Comparison of ENCODE assay signal across 11 cellular contexts in genomic region chr5:1387059-1387755, GRCh38. TPM values are rescaled to one million over a fixed set of nuclear protein-coding genes. Genes with fewer than 3 reads are reported as not detected.
DNase-seq lines count a peak whose midpoint lies in the region; FAIRE-seq and TF ChIP-seq lines count a peak whose summit lies in the region.
"Had no signal": no experiment of that assay in that cellular context is flagged by ENCODE, and none has a peak within 500 bp of the region (broad histone marks: within the 10 kb centered on the region; RNA-seq: fewer than 3 reads in every experiment).

No MANE protein-coding gene starts in this region.

- no peaks in the 10 kb centered on the region for H3K36me3 ChIP-seq in neural progenitor cell

- TF ChIP-seq CTCF in neural progenitor cell (IDR thresholded peaks at IDR 0.05), result no peak

- no peaks in the 10 kb centered on the region for H3K79me2 ChIP-seq in neural progenitor cell (ENCODE audit: low read depth)

- peak overlapping the region; percentile 95 for H3K27ac Mint-ChIP-seq in activated naive CD8-positive, alpha-beta T cell
- H3K27ac Mint-ChIP-seq in neural progenitor cell, result no peak overlapping the region

- no peaks in the 10 kb centered on the region for H3F3A ChIP-seq in neural progenitor cell (ENCODE audit: low read depth)

- H3K9me3 ChIP-seq in neural progenitor cell (ENCODE audit: low read depth), result no peaks in the 10 kb centered on the region

- H3K4me1 ChIP-seq in neural progenitor cell, result peaks cover 4% of the 10 kb centered on the region

- H3K4me3 Mint-ChIP-seq in activated naive CD8-positive, alpha-beta T cell, result peak overlapping the region; percentile 97
- H3K4me3 Mint-ChIP-seq in neural progenitor cell, result peak overlapping the region; percentile 88

- H3K27ac ChIP-seq in neural progenitor cell, result no peak overlapping the region

- H3K27me3 Mint-ChIP-seq in activated naive CD8-positive, alpha-beta T cell, result peaks cover 2% of the 10 kb centered on the region
- peaks cover 46% of the 10 kb centered on the region for H3K27me3 Mint-ChIP-seq in neural progenitor cell (ENCODE audit: insufficient read depth, low read depth)

- H4K20me1 ChIP-seq in neural progenitor cell (ENCODE audit: low read depth), result no peaks in the 10 kb centered on the region

- FAIRE-seq in frontal cortex (lab: Jason Lieb, UNC), result no peak
- FAIRE-seq: A204.1 had no signal

- H3K4me3 ChIP-seq in neural progenitor cell, result no peak overlapping the region

- no peak overlapping the region for H3K9ac ChIP-seq in neural progenitor cell

- peak; percentile 27 for DNase-seq in NCI-H345 (lab: John Stamatoyannopoulos, UW)
- DNase-seq in NCI-H345 treated with DMSO at 0.1 percent for 48 hours (lab: John Stamatoyannopoulos, UW; ENCODE audit: unreplicated experiment), result no peak
- peak; percentile 82 for DNase-seq in NCI-H1694 treated with DMSO at 0.1 percent for 48 hours (lab: John Stamatoyannopoulos, UW)
- no peak for DNase-seq in neural progenitor cell (ENCODE audit: low spot score)
- DNase-seq in AG08395 (ENCODE audit: low spot score), result no peak
- no peak for DNase-seq in frontal cortex (ENCODE audit: low spot score in 2 of 2)
- no peak for DNase-seq in NCI-H526 treated with DMSO at 0.1 percent for 48 hours (lab: John Stamatoyannopoulos, UW)

- H3K27me3 ChIP-seq in neural progenitor cell, result peaks cover 96% of the 10 kb centered on the region

- no peaks in the 10 kb centered on the region for H3K36me3 Mint-ChIP-seq in activated naive CD8-positive, alpha-beta T cell
- no peaks in the 10 kb centered on the region for H3K36me3 Mint-ChIP-seq in neural progenitor cell

- no peak overlapping the region for H2AFZ ChIP-seq in neural progenitor cell (replicated peaks)

- no peak overlapping the region for H3K4me2 ChIP-seq in neural progenitor cell

- no peaks in the 10 kb centered on the region for H3K9me3 Mint-ChIP-seq in activated naive CD8-positive, alpha-beta T cell (ENCODE audit: low read depth)
- H3K9me3 Mint-ChIP-seq in neural progenitor cell, result peaks cover 3% of the 10 kb centered on the region

- H3K4me1 Mint-ChIP-seq in activated naive CD8-positive, alpha-beta T cell (ENCODE audit: low read depth), result peaks cover 20% of the 10 kb centered on the region
- H3K4me1 Mint-ChIP-seq in neural progenitor cell, result peaks cover 10% of the 10 kb centered on the region

RNA-seq across cellular contexts. Expression of gene CLPTM1L, which starts 42.3 kb away (rescaled TPM):
- total RNA-seq in neural progenitor cell (ENCODE audit: low replicate concordance), result 74.8 and 79.9 TPM in 2 replicates
- 104 TPM for total RNA-seq in frontal cortex

RNA-seq across cellular contexts. Expression of gene SLC6A3, which starts 58.0 kb away (rescaled TPM):
- total RNA-seq in neural progenitor cell (ENCODE audit: low replicate concordance) (0.19 and 0.32 TPM in 2 replicates), frontal cortex (not detected)
- total RNA-seq: mononuclear cell, urinary bladder had no signal

Comparison
In these comparisons a context has a peak if more than half of its experiments do, and no peak if none do; other contexts are left out.
1. DNase-seq: peak in NCI-H345 (single experiment) and NCI-H1694 treated with DMSO at 0.1 percent for 48 hours (single experiment); none in NCI-H345 treated with DMSO at 0.1 percent for 48 hours (single experiment), neural progenitor cell (single experiment), AG08395 (single experiment), frontal cortex (0 of 2) and NCI-H526 treated with DMSO at 0.1 percent for 48 hours (single experiment).